In genomic region chr3:14359348-14359747, GRCh38 we compare ENCODE assay signal across 23 cellular contexts.
"Had no signal": no experiment of that assay in that cellular context is flagged by ENCODE, and none has a peak within 500 bp of the region (broad histone marks: within the 10 kb centered on the region; RNA-seq: fewer than 3 reads in every experiment).

No MANE protein-coding gene starts in this region.

- H3K4me2 ChIP-seq: neural progenitor cell had no signal

- H3K27me3 ChIP-seq: hepatocyte, neural progenitor cell, ovary, right atrium auricular region, stomach, testis, thyroid gland, transverse colon, upper lobe of right lung had no signal

- H3K27ac ChIP-seq: neural progenitor cell, right atrium auricular region, thyroid gland, upper lobe of right lung had no signal

- H3K9me3 ChIP-seq: left ventricle myocardium inferior, mucosa of descending colon, ovary, right atrium auricular region, stomach, testis, thyroid gland, transverse colon, upper lobe of right lung had no signal

- H2AFZ ChIP-seq: hepatocyte, neural progenitor cell had no signal

- H3K4me1 ChIP-seq: right atrium auricular region, testis, thyroid gland had no signal

- H3K79me2 ChIP-seq: hepatocyte had no signal

- DNase-seq: islet precursor cell; left ventricle myocardium inferior; midbrain; mucosa of descending colon; naive thymus-derived CD4-positive, alpha-beta T cell; ovary; stimulated activated CD4-positive, alpha-beta T cell treated with anti-CD3 and anti-CD28 coated beads, Interleukin-12 subunit alpha, Interleukin-12 subunit beta, amount 100 ng/mL, for 4 hours; stimulated activated CD4-positive, alpha-beta T cell treated with anti-CD3 and anti-CD28 coated beads, Interleukin-15, amount 100 ng/mL, for 24 hours; stimulated activated CD4-positive, alpha-beta T cell treated with anti-CD3 and anti-CD28 coated beads, Interleukin-2, amount 100 ng/mL, for 24 hours; stimulated activated CD4-positive, alpha-beta T cell treated with anti-CD3 and anti-CD28 coated beads, Interleukin-4, amount 100 ng/mL, for 1 hour; stimulated activated naive B cell treated with anti-CD40 and anti-IgM and Interleukin-4, amounts not matched to agents 10 μg/mL and 1 μg/mL and 100 μg/mL, for 72 hours; stimulated activated naive CD8-positive, alpha-beta T cell treated with anti-CD3 and anti-CD28 coated beads, Interleukin-15, Interleukin-2, amounts not matched to agents 100 U/mL and 50 U/mL, for 24 hours; stomach; testis; thyroid gland; transverse colon; upper lobe of right lung had no signal

- ATAC-seq: mucosa of descending colon; naive thymus-derived CD4-positive, alpha-beta T cell; natural killer cell treated with Interleukin-12 subunit alpha and Interleukin-12 subunit beta and Interleukin-15 and Interleukin-18, amount 100 ng/mL, for 72 hours; stimulated activated naive B cell treated with anti-CD40 and anti-IgM and Interleukin-4, amounts not matched to agents 10 μg/mL and 1 μg/mL and 100 μg/mL, for 72 hours; stimulated activated naive CD8-positive, alpha-beta T cell treated with anti-CD3 and anti-CD28 coated beads, Interleukin-15, Interleukin-2, amounts not matched to agents 100 U/mL and 50 U/mL, for 24 hours had no signal

- H3K36me3 ChIP-seq: left ventricle myocardium inferior, neural progenitor cell, ovary, right atrium auricular region, stomach, thyroid gland, transverse colon, upper lobe of right lung had no signal

- H3K9ac ChIP-seq: neural progenitor cell had no signal

- H3K4me3 ChIP-seq: hepatocyte, lung, mucosa of descending colon, neural progenitor cell, ovary, right atrium auricular region, skin epidermis, stomach, testis, thyroid gland, transverse colon, upper lobe of right lung had no signal
